19 cellular contexts compared by ENCODE assay signal in the genomic region with DNA sequence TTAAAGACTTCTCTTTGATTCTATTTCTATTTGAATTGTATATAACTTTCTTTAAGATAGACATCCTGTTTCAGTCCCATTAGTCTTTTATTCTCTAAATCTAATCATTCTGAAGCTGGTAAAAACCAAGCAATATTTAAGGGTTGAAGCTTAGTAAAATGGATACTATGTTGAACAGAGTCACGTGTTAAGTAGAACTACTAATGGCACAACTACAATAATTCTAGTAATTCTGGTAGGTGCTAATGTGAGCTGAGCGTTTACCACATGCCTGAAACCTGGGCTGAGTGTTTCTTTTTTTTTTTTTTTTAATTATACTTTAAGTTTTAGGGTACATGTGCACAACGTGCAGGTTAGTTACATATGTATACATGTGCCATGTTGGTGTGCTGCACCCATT. TPM values are rescaled to one million over a fixed set of nuclear protein-coding genes. Genes with fewer than 3 reads are reported as not detected.
DNase-seq lines count a peak whose midpoint lies in the region; ATAC-seq lines count a peak whose summit lies in the region.
"Had no signal": no experiment of that assay in that cellular context is flagged by ENCODE, and none has a peak within 500 bp of the region (broad histone marks: within the 10 kb centered on the region; RNA-seq: fewer than 3 reads in every experiment).

No MANE protein-coding gene starts in this region.

- peaks cover 4% of the 10 kb centered on the region for H3K27me3 Mint-ChIP-seq in activated T-cell treated with anti-CD3 and anti-CD28 coated beads, Interleukin-2, amount 50 U/mL, for 4 hours (ENCODE audit: low read depth)
- peaks cover 12% of the 10 kb centered on the region for H3K27me3 Mint-ChIP-seq in activated T-helper 17 cell treated with anti-CD3 and anti-CD28 coated beads, Interleukin-2, amount 50 U/mL, for 72 hours

- H3K4me3 Mint-ChIP-seq in activated T-cell treated with anti-CD3 and anti-CD28 coated beads, Interleukin-2, amount 50 U/mL, for 4 hours: no peak overlapping the region
- no peak overlapping the region for H3K4me3 Mint-ChIP-seq in activated T-helper 17 cell treated with anti-CD3 and anti-CD28 coated beads, Interleukin-2, amount 50 U/mL, for 72 hours
- H3K4me3 Mint-ChIP-seq: CD14-positive monocyte; CD4-positive, alpha-beta memory T cell; HFFc6 had no signal

- H3K9me3 Mint-ChIP-seq in activated T-cell treated with anti-CD3 and anti-CD28 coated beads, Interleukin-2, amount 50 U/mL, for 4 hours: peaks cover 4% of the 10 kb centered on the region
- no peaks in the 10 kb centered on the region for H3K9me3 Mint-ChIP-seq in activated T-helper 17 cell treated with anti-CD3 and anti-CD28 coated beads, Interleukin-2, amount 50 U/mL, for 72 hours

- no peak overlapping the region for H3K27ac Mint-ChIP-seq in activated T-helper 17 cell treated with anti-CD3 and anti-CD28 coated beads, Interleukin-2, amount 50 U/mL, for 72 hours
- H3K27ac Mint-ChIP-seq: CD14-positive monocyte; CD4-positive, alpha-beta memory T cell; HFFc6 had no signal

- H3K4me1 Mint-ChIP-seq in activated T-cell treated with anti-CD3 and anti-CD28 coated beads, Interleukin-2, amount 50 U/mL, for 4 hours (ENCODE audit: low read depth): no peaks in the 10 kb centered on the region
- H3K4me1 Mint-ChIP-seq in activated T-helper 17 cell treated with anti-CD3 and anti-CD28 coated beads, Interleukin-2, amount 50 U/mL, for 72 hours: no peaks in the 10 kb centered on the region

- DNase-seq in activated T-cell treated with anti-CD3 and anti-CD28 coated beads, Interleukin-2, amount 50 U/mL, for 4 hours: no peak
- DNase-seq in activated T-cell treated with anti-CD3 and anti-CD28 coated beads for 4 hours: no peak
- DNase-seq in putamen (ENCODE audit: low spot score): no peak
- DNase-seq in left lobe of liver (ENCODE audit: low spot score): no peak
- DNase-seq: 8988T; CD4-positive, alpha-beta memory T cell; DMS153; DMS79; GF-D8; GOT3; H7; HFFc6 had no signal

- peaks cover 1% of the 10 kb centered on the region for H3K36me3 Mint-ChIP-seq in activated T-cell treated with anti-CD3 and anti-CD28 coated beads, Interleukin-2, amount 50 U/mL, for 4 hours (ENCODE audit: insufficient read depth)
- no peaks in the 10 kb centered on the region for H3K36me3 Mint-ChIP-seq in activated T-helper 17 cell treated with anti-CD3 and anti-CD28 coated beads, Interleukin-2, amount 50 U/mL, for 72 hours (ENCODE audit: low read depth)
- H3K36me3 Mint-ChIP-seq: CD14-positive monocyte; CD4-positive, alpha-beta memory T cell had no signal

- peak; percentile 58 to 66 for ATAC-seq in activated T-cell treated with anti-CD3 and anti-CD28 coated beads, Interleukin-2, amount 50 U/mL, for 4 hours
- ATAC-seq in GM18868 (IDR thresholded peaks at IDR 0.05; ENCODE audit: unreplicated experiment) (peak; percentile 84), HG02852 (IDR thresholded peaks at IDR 0.05; ENCODE audit: unreplicated experiment) (peak; percentile 64), left lobe of liver (no peak), HG03045 (IDR thresholded peaks at IDR 0.05; ENCODE audit: unreplicated experiment) (no peak)
- peak; percentile 54 for ATAC-seq in activated T-helper 17 cell treated with anti-CD3 and anti-CD28 coated beads, Interleukin-2, amount 50 U/mL, for 72 hours (replicated peaks)
- ATAC-seq: HCT116 had no signal

RNA-seq across cellular contexts. Expression of gene AFF3, which starts 8.9 kb away (rescaled TPM):
- total RNA-seq in activated T-cell treated with anti-CD3 and anti-CD28 coated beads, Interleukin-2, amount 50 U/mL, for 4 hours: 1 to 10 TPM; 2.1 to 2.6 (median 2.2) TPM
- total RNA-seq in activated T-helper 17 cell treated with anti-CD3 and anti-CD28 coated beads, Interleukin-2, amount 50 U/mL, for 72 hours: under 1 TPM; 0.32 to 0.42 TPM
- total RNA-seq in left lobe of liver: 2.3 TPM
- total RNA-seq: A673 had no signal

Comparison
In these comparisons a context has a peak if more than half of its experiments do, and no peak if none do; other contexts are left out.
1. ATAC-seq: peak in activated T-cell treated with anti-CD3 and anti-CD28 coated beads, Interleukin-2, amount 50 U/mL, for 4 hours (2 of 2), GM18868 (single experiment), HG02852 (single experiment) and activated T-helper 17 cell treated with anti-CD3 and anti-CD28 coated beads, Interleukin-2, amount 50 U/mL, for 72 hours (single experiment); none in left lobe of liver (single experiment) and HG03045 (single experiment).